Comparison of ENCODE assay signal across 14 cellular contexts in genomic region chr19:17520865-17521264, GRCh38. TPM values are rescaled to one million over a fixed set of nuclear protein-coding genes. Genes with fewer than 3 reads are reported as not detected.
DNase-seq lines count a peak whose midpoint lies in the region; ATAC-seq, FAIRE-seq and TF ChIP-seq lines count a peak whose summit lies in the region.
"Had no signal": no experiment of that assay in that cellular context is flagged by ENCODE, and none has a peak within 500 bp of the region (broad histone marks: within the 10 kb centered on the region; RNA-seq: fewer than 3 reads in every experiment).

No MANE protein-coding gene starts in this region.

- DNase-seq in ELF-1 (ENCODE audit: low read depth, low spot score) (peak; percentile 16), NT2/D1 (ENCODE audit: low read depth, low spot score) (no peak), midbrain (lab: John Stamatoyannopoulos, UW) (peak; percentile 23), psoas muscle (no peak), SKM-1 treated with dmso at 0.1 percent for 144 hours (lab: John Stamatoyannopoulos, UW; ENCODE audit: unreplicated experiment) (no peak), D721Med (ENCODE audit: insufficient read length, low spot score) (no peak)
- DNase-seq: BE2C, DMS 273 treated with DMSO at 0.1 percent for 48 hours, EL, GDM1, H9 had no signal

- ATAC-seq in psoas muscle (peak in 3 of 4 donors; percentile 20 to 28 (median 28)), GM18870 (IDR thresholded peaks at IDR 0.05; ENCODE audit: unreplicated experiment) (no peak)
- ATAC-seq: A549 had no signal

- peak overlapping the region; percentile 8 for H3K9ac ChIP-seq in NT2/D1 (ENCODE audit: insufficient read length, low read depth)
- H3K9ac ChIP-seq: KMS-11 had no signal

- TF ChIP-seq CTCF in psoas muscle (IDR thresholded peaks at IDR 0.05) (no peak), D721Med (IDR thresholded peaks at IDR 0.05; ENCODE audit: insufficient read depth, missing control alignments) (no peak)

- no peak overlapping the region for H3K27ac ChIP-seq in psoas muscle
- H3K27ac ChIP-seq: A549, KMS-11 had no signal

- H3K9me3 ChIP-seq in NT2/D1 (ENCODE audit: insufficient read depth, low read length) (peaks cover 12% of the 10 kb centered on the region), psoas muscle (peaks cover 9% of the 10 kb centered on the region)

- H3K4me3 ChIP-seq in NT2/D1 (ENCODE audit: insufficient read length, low read depth) (no peak overlapping the region), psoas muscle (no peak overlapping the region)
- H3K4me3 ChIP-seq: A549 had no signal

- intact Hi-C loops in psoas muscle (cut with DNase I) = no loop called here

- H3K27me3 ChIP-seq in NT2/D1 (ENCODE audit: insufficient read depth, insufficient read length) (no peaks in the 10 kb centered on the region), psoas muscle (ENCODE audit: insufficient read depth in 3 of 3, low read length in 2 of 3) (no peaks in the 10 kb centered on the region)
- H3K27me3 ChIP-seq: BE2C had no signal

- 80 to 93% (median 86%) methylated on average over 25 of the region's 25 CpGs for WGBS in psoas muscle, 3 donors

- no peak for FAIRE-seq in D721Med (lab: Jason Lieb, UNC)
- FAIRE-seq: A549 had no signal

- peaks cover 41% of the 10 kb centered on the region for H3K36me3 ChIP-seq in NT2/D1 (ENCODE audit: insufficient read depth, insufficient read length, low read length)
- H3K36me3 ChIP-seq in psoas muscle (ENCODE audit: insufficient read depth in 1 of 2, low read depth in 1 of 2) = peaks cover 3 to 30% of the 10 kb centered on the region in 2 donors

- H3K4me1 ChIP-seq in NT2/D1 (ENCODE audit: insufficient read depth, insufficient read length) = peaks cover 7% of the 10 kb centered on the region
- no peaks in the 10 kb centered on the region for H3K4me1 ChIP-seq in psoas muscle
- H3K4me1 ChIP-seq: A549, BE2C had no signal

RNA-seq across cellular contexts. Expression of gene PGLS, which starts 9.4 kb away (rescaled TPM):
- total RNA-seq in psoas muscle = 10 to 100 TPM; 14.8 to 17.3 (median 16.3) TPM
- polyA plus RNA-seq in psoas muscle = 10 to 100 TPM; 11.7 to 53.5 (median 18.3) TPM

RNA-seq across cellular contexts. Expression of gene COLGALT1, which starts 34.6 kb away (rescaled TPM):
- 10 to 100 TPM; 19.8 to 27.7 (median 23.3) TPM for total RNA-seq in psoas muscle
- 10 to 100 TPM; 15.3 to 34.8 (median 21.4) TPM for polyA plus RNA-seq in psoas muscle

RNA-seq across cellular contexts. Expression of gene SLC27A1, which starts 50.5 kb away (rescaled TPM):
- 10 to 100 TPM; 18.4 to 40.1 (median 27.9) TPM for total RNA-seq in psoas muscle
- polyA plus RNA-seq in psoas muscle = 10 to 100 TPM; 11.8 to 30.6 (median 24.1) TPM

Comparison
In these comparisons a context has a peak if more than half of its experiments do, and no peak if none do; other contexts are left out.
1. DNase-seq: peak in ELF-1 (single experiment) and midbrain (single experiment); none in NT2/D1 (single experiment), psoas muscle (0 of 2), SKM-1 treated with dmso at 0.1 percent for 144 hours (single experiment) and D721Med (single experiment).